Comparison of ENCODE assay signal across 22 cellular contexts in genomic region chr2:142052220-142052863, GRCh38.
DNase-seq lines count a peak whose midpoint lies in the region; ATAC-seq and TF ChIP-seq lines count a peak whose summit lies in the region.
"Had no signal": no experiment of that assay in that cellular context is flagged by ENCODE, and none has a peak within 500 bp of the region (broad histone marks: within the 10 kb centered on the region; RNA-seq: fewer than 3 reads in every experiment).

No MANE protein-coding gene starts in this region.

- H3K27me3 Mint-ChIP-seq in activated CD4-positive, alpha-beta T cell treated with anti-CD3 and anti-CD28 coated beads, Interleukin-2, amount 10 ng/mL, durations not matched to agents 7 days and 5 days: no peaks in the 10 kb centered on the region
- H3K27me3 Mint-ChIP-seq: B cell; CD4-positive, CD25-positive, alpha-beta regulatory T cell; T-cell had no signal

- H3K36me3 ChIP-seq in HUES48 (ENCODE audit: control insufficient read depth, insufficient read depth, low read length) (no peaks in the 10 kb centered on the region), PC-3 (ENCODE audit: low read depth, low read length) (no peaks in the 10 kb centered on the region), lower lobe of right lung (no peaks in the 10 kb centered on the region)
- H3K36me3 ChIP-seq: HAP-1 had no signal

- intact Hi-C loops in PC-3 (cut with micrococcal nuclease) (no loop called here), lower lobe of right lung (cut with DNase I) (no loop called here)

- H3K9ac ChIP-seq in HUES48 (ENCODE audit: low read depth, low read length) (no peak overlapping the region), PC-3 (ENCODE audit: low read length) (no peak overlapping the region)

- TF ChIP-seq CTCF in PC-3 (conservative IDR thresholded peaks at IDR 0.05; ENCODE audit: low read depth, low read length) (no peak), foreskin keratinocyte (conservative IDR thresholded peaks at IDR 0.05) (no peak), lower lobe of right lung (IDR thresholded peaks at IDR 0.05) (no peak)

- DNase-seq in DMS153 (lab: John Stamatoyannopoulos, UW) (peak; percentile 2), DMS153 treated with DMSO at 0.1 percent for 48 hours (lab: John Stamatoyannopoulos, UW; ENCODE audit: unreplicated experiment) (no peak), PC-3 (peak; percentile 40), foreskin keratinocyte (peak; percentile 8 to 51), lower lobe of right lung (no peak)
- no peak for DNase-seq in activated CD4-positive, alpha-beta T cell treated with anti-CD3 and anti-CD28 coated beads, Interleukin-2, amount 10 ng/mL, durations not matched to agents 7 days and 5 days
- DNase-seq: 8988T; CD4-positive, CD25-positive, alpha-beta regulatory T cell; COR-L47; DMS79 treated with DMSO at 0.1 percent for 48 hours; KBM-7; NCI-H1105 treated with DMSO at 0.1 percent for 48 hours; NCI-H1694; NCI-H2107; SHP77 treated with DMSO at 0.1 percent for 48 hours; T-cell had no signal

- H3K4me1 ChIP-seq in HUES48 (ENCODE audit: control insufficient read depth, insufficient read depth, low read length) (peaks cover 9% of the 10 kb centered on the region), PC-3 (ENCODE audit: insufficient read depth, low read length) (peaks cover 14% of the 10 kb centered on the region; the same call in 1 of the 2 replicates), foreskin keratinocyte (no peaks in the 10 kb centered on the region), lower lobe of right lung (no peaks in the 10 kb centered on the region)

- H3K9me2 ChIP-seq in PC-3 (replicated peaks; ENCODE audit: low read length): no peaks in the 10 kb centered on the region

- H4K20me1 ChIP-seq in PC-3 (ENCODE audit: low read length): no peaks in the 10 kb centered on the region

- H3K27ac ChIP-seq in HUES48 (ENCODE audit: low read depth, low read length): peak overlapping the region; percentile 15
- H3K27ac ChIP-seq in PC-3 (ENCODE audit: low read length): no peak overlapping the region
- H3K27ac ChIP-seq in foreskin keratinocyte: no peak overlapping the region
- H3K27ac ChIP-seq in lower lobe of right lung: no peak overlapping the region

- ATAC-seq in PC-3 (no peak; the same call in 1 of the 2 replicates), foreskin keratinocyte (peak; percentile 89), lower lobe of right lung (no peak), HG03520 (IDR thresholded peaks at IDR 0.05; ENCODE audit: unreplicated experiment) (no peak)
- ATAC-seq: HepG2, SK-N-SH treated with all-trans-retinoic acid at 6 μM for 48 hours, T-cell had no signal

- H3K4me3 ChIP-seq in HUES48 (ENCODE audit: low read depth, low read length) (no peak overlapping the region), PC-3 (ENCODE audit: low read length) (no peak overlapping the region), lower lobe of right lung (no peak overlapping the region)
- H3K4me3 ChIP-seq: HAP-1 had no signal

- H3K36me3 Mint-ChIP-seq in activated CD4-positive, alpha-beta T cell treated with anti-CD3 and anti-CD28 coated beads, Interleukin-2, amount 10 ng/mL, durations not matched to agents 7 days and 5 days (ENCODE audit: low read depth): no peaks in the 10 kb centered on the region
- H3K36me3 Mint-ChIP-seq: CD4-positive, CD25-positive, alpha-beta regulatory T cell; T-cell had no signal

- POLR2A ChIA-PET in PC-3 (lab: Charles Lee; ENCODE audit: unreplicated experiment): no interaction called here
- POLR2A ChIA-PET in activated CD4-positive, alpha-beta T cell treated with anti-CD3 and anti-CD28 coated beads, Interleukin-2, amount 10 ng/mL, durations not matched to agents 7 days and 5 days (lab: Charles Lee): no interaction called here

- H3K9me3 ChIP-seq in HUES48 (ENCODE audit: control insufficient read depth, insufficient read depth, low read length): no peaks in the 10 kb centered on the region
- H3K9me3 ChIP-seq in PC-3 (ENCODE audit: low read length): no peaks in the 10 kb centered on the region
- H3K9me3 ChIP-seq in lower lobe of right lung: no peaks in the 10 kb centered on the region
- H3K9me3 ChIP-seq: HAP-1 had no signal

- H3K27ac Mint-ChIP-seq in activated CD4-positive, alpha-beta T cell treated with anti-CD3 and anti-CD28 coated beads, Interleukin-2, amount 10 ng/mL, durations not matched to agents 7 days and 5 days: no peak overlapping the region
- H3K27ac Mint-ChIP-seq: B cell; CD4-positive, CD25-positive, alpha-beta regulatory T cell; T-cell had no signal

- H3F3A ChIP-seq in PC-3 (ENCODE audit: low read length, unreplicated experiment): no peaks in the 10 kb centered on the region

- H3K4me2 ChIP-seq in PC-3 (ENCODE audit: low read length): no peak overlapping the region

- no peak overlapping the region for H2AFZ ChIP-seq in PC-3 (ENCODE audit: low read length)

- no peaks in the 10 kb centered on the region for H3K79me2 ChIP-seq in PC-3 (ENCODE audit: low read length)

- H3K27me3 ChIP-seq in HUES48 (ENCODE audit: control insufficient read depth, insufficient read depth, low read length) (no peaks in the 10 kb centered on the region), PC-3 (ENCODE audit: low read length) (no peaks in the 10 kb centered on the region), foreskin keratinocyte (no peaks in the 10 kb centered on the region), lower lobe of right lung (ENCODE audit: low read depth) (no peaks in the 10 kb centered on the region)

- H3K4me3 Mint-ChIP-seq in activated CD4-positive, alpha-beta T cell treated with anti-CD3 and anti-CD28 coated beads, Interleukin-2, amount 10 ng/mL, durations not matched to agents 7 days and 5 days: no peak overlapping the region
- H3K4me3 Mint-ChIP-seq: B cell; CD4-positive, CD25-positive, alpha-beta regulatory T cell; T-cell had no signal

- BruUV-seq in PC-3 (replicated peaks; lab: Mats Ljungman, UMichigan): no TSS peak

- CTCF ChIA-PET in PC-3 (lab: Charles Lee): no interaction called here
- CTCF ChIA-PET in activated CD4-positive, alpha-beta T cell treated with anti-CD3 and anti-CD28 coated beads, Interleukin-2, amount 10 ng/mL, durations not matched to agents 7 days and 5 days (lab: Charles Lee): no interaction called here

- no peaks in the 10 kb centered on the region for H3K4me1 Mint-ChIP-seq in activated CD4-positive, alpha-beta T cell treated with anti-CD3 and anti-CD28 coated beads, Interleukin-2, amount 10 ng/mL, durations not matched to agents 7 days and 5 days
- H3K4me1 Mint-ChIP-seq: B cell; CD4-positive, CD25-positive, alpha-beta regulatory T cell; T-cell had no signal

- peaks cover 5% of the 10 kb centered on the region for H3K9me3 Mint-ChIP-seq in activated CD4-positive, alpha-beta T cell treated with anti-CD3 and anti-CD28 coated beads, Interleukin-2, amount 10 ng/mL, durations not matched to agents 7 days and 5 days

Comparison
In these comparisons a context has a peak if more than half of its experiments do, and no peak if none do; other contexts are left out.
1. DNase-seq: peak in DMS153 (single experiment), PC-3 (single experiment) and foreskin keratinocyte (2 of 2); none in DMS153 treated with DMSO at 0.1 percent for 48 hours (single experiment), lower lobe of right lung (single experiment) and activated CD4-positive, alpha-beta T cell treated with anti-CD3 and anti-CD28 coated beads, Interleukin-2, amount 10 ng/mL, durations not matched to agents 7 days and 5 days (single experiment).